Comparison of ENCODE assay signal across 19 cellular contexts in genomic region chr10:58348571-58349033, GRCh38. TPM values are rescaled to one million over a fixed set of nuclear protein-coding genes. Genes with fewer than 3 reads are reported as not detected.
DNase-seq lines count a peak whose midpoint lies in the region; ATAC-seq, FAIRE-seq and TF ChIP-seq lines count a peak whose summit lies in the region.
"Had no signal": no experiment of that assay in that cellular context is flagged by ENCODE, and none has a peak within 500 bp of the region (broad histone marks: within the 10 kb centered on the region; RNA-seq: fewer than 3 reads in every experiment).

No MANE protein-coding gene starts in this region.

- no peak overlapping the region for H3K14ac ChIP-seq in IMR-90 (replicated peaks; ENCODE audit: low read depth, low read length)

- no peak overlapping the region for H3K56ac ChIP-seq in IMR-90 (ENCODE audit: extremely low read depth, insufficient read depth, low read length)

- intact Hi-C loops in IMR-90 (cut with micrococcal nuclease) (no loop called here), mucosa of descending colon (cut with DNase I, micrococcal nuclease) (no loop called here)

- no peak overlapping the region for H3K18ac ChIP-seq in IMR-90 (ENCODE audit: low read depth, low read length)

- H2AFZ ChIP-seq in IMR-90 (replicated peaks; ENCODE audit: low read length, poor library complexity): no peak overlapping the region

- peaks cover 0 to 3% (median 0%) of the 10 kb centered on the region in 5 experiments for H3K9me3 Mint-ChIP-seq in brain
- no peaks in the 10 kb centered on the region for H3K9me3 Mint-ChIP-seq in nephron progenitor cell
- H3K9me3 Mint-ChIP-seq: activated CD4-positive, alpha-beta T cell treated with anti-CD3 and anti-CD28 coated beads, Interleukin-2, amount 10 ng/mL, durations not matched to agents 24 days and 14 days; activated naive CD8-positive, alpha-beta T cell treated with anti-CD3 and anti-CD28 coated beads, Interleukin-2, amount 10 ng/mL, durations not matched to agents 7 days and 5 days; activated T-helper 2 cell treated with anti-CD3 and anti-CD28 coated beads, Interferon-gamma antibody, Interleukin-2, Interleukin-4, amounts not matched to agents 10 μg/mL and 5 μg/mL and 100 μg/mL, durations not matched to agents 14 hours and 24 hours and 36 hours; effector memory CD8-positive, alpha-beta T cell; T-cell had no signal

- H3K9me1 ChIP-seq in IMR-90 (ENCODE audit: insufficient read depth, low read length): peaks cover 5% of the 10 kb centered on the region; the same call in 1 of the 2 replicates

- no peak for TF ChIP-seq RAD21 in IMR-90 (IDR thresholded peaks at IDR 0.05; ENCODE audit: low read length)

- H3K23ac ChIP-seq in IMR-90 (ENCODE audit: low read depth, low read length): no peak overlapping the region

- POLR2A ChIA-PET in IMR-90 (lab: Charles Lee; ENCODE audit: unreplicated experiment): interaction anchor here (0.8 kb wide), 1 partner anchor 34 kb away, joined by 4 read pairs; no protein-coding TSS in a partner anchor

- H3K27me3 ChIP-seq in IMR-90 (ENCODE audit: control insufficient read depth, insufficient read depth, low read length): no peaks in the 10 kb centered on the region
- H3K27me3 ChIP-seq: right atrium auricular region had no signal

- no peak overlapping the region for H3K9ac ChIP-seq in IMR-90 (ENCODE audit: low read depth, low read length)

- no peak overlapping the region for H4K91ac ChIP-seq in IMR-90 (ENCODE audit: insufficient read depth, low read depth, low read length)

- H3K36me3 ChIP-seq in IMR-90 (ENCODE audit: control insufficient read depth, insufficient read depth, low read length) (no peaks in the 10 kb centered on the region), mucosa of descending colon (ENCODE audit: low read depth) (no peaks in the 10 kb centered on the region)
- H3K36me3 ChIP-seq: right atrium auricular region had no signal

- H3K36me3 Mint-ChIP-seq in brain (peaks cover 27% of the 10 kb centered on the region), nephron progenitor cell (ENCODE audit: low read depth) (peaks cover 20% of the 10 kb centered on the region)

- no peak overlapping the region for H2BK5ac ChIP-seq in IMR-90 (ENCODE audit: low read depth, low read length, poor library complexity, severe bottlenecking)

- in situ Hi-C loops in IMR-90 (cut with MboI; ENCODE audit: low sequenced_read_pairs): no loop called here

- ATAC-seq in IMR-90 (ENCODE audit: low read depth) (no peak), mucosa of descending colon (no peak)
- ATAC-seq: effector memory CD8-positive, alpha-beta T cell; T-cell had no signal

- no peak overlapping the region for H3K4me2 ChIP-seq in IMR-90 (ENCODE audit: low read depth, low read length)

- H3K27me3 Mint-ChIP-seq in brain (no peaks in the 10 kb centered on the region), nephron progenitor cell (ENCODE audit: low read depth, poor library complexity) (no peaks in the 10 kb centered on the region)
- H3K27me3 Mint-ChIP-seq: activated CD4-positive, alpha-beta T cell treated with anti-CD3 and anti-CD28 coated beads, Interleukin-2, amount 10 ng/mL, durations not matched to agents 24 days and 14 days; activated naive CD8-positive, alpha-beta T cell treated with anti-CD3 and anti-CD28 coated beads, Interleukin-2, amount 10 ng/mL, durations not matched to agents 7 days and 5 days; effector memory CD8-positive, alpha-beta T cell; T-cell had no signal

- H3K4me3 ChIP-seq in IMR-90 (ENCODE audit: insufficient read depth, low read depth, low read length): no peak overlapping the region
- no peak overlapping the region for H3K4me3 ChIP-seq in mucosa of descending colon
- H3K4me3 ChIP-seq: right atrium auricular region had no signal

- no peak overlapping the region for H4K5ac ChIP-seq in IMR-90 (ENCODE audit: low read depth, low read length)

- peak overlapping the region in 2 of 5 experiments; percentile 24 to 31 for H3K4me3 Mint-ChIP-seq in brain
- H3K4me3 Mint-ChIP-seq in nephron progenitor cell: no peak overlapping the region
- H3K4me3 Mint-ChIP-seq: activated CD4-positive, alpha-beta T cell treated with anti-CD3 and anti-CD28 coated beads, Interleukin-2, amount 10 ng/mL, durations not matched to agents 24 days and 14 days; activated naive CD8-positive, alpha-beta T cell treated with anti-CD3 and anti-CD28 coated beads, Interleukin-2, amount 10 ng/mL, durations not matched to agents 7 days and 5 days; effector memory CD8-positive, alpha-beta T cell; T-cell had no signal

- CTCF ChIA-PET in IMR-90 (lab: Yijun Ruan, JAX): interaction anchor here (0.5 kb wide), 1 partner anchor 47 kb away, joined by 3 read pairs; no protein-coding TSS in a partner anchor

- no peak overlapping the region for H2BK15ac ChIP-seq in IMR-90 (ENCODE audit: low read depth, low read length)

- no peak overlapping the region for H3K4ac ChIP-seq in IMR-90 (ENCODE audit: low read depth, low read length)

- peaks cover 10% of the 10 kb centered on the region; the same call in 1 of the 2 replicates for H4K20me1 ChIP-seq in IMR-90 (ENCODE audit: insufficient read depth, low read length)

- no peak overlapping the region for H2BK120ac ChIP-seq in IMR-90 (ENCODE audit: low read depth, low read length)

- peaks cover 26 to 43% of the 10 kb centered on the region in 2 experiments for H3K79me1 ChIP-seq in IMR-90 (ENCODE audit: low read depth in 1 of 2, low read length in 2 of 2)

- DNase-seq in H54 (ENCODE audit: insufficient read length, low spot score) (no peak), IMR-90 (no peak), nephron progenitor cell (no peak), NCI-H2196 treated with DMSO at 0.1 percent for 48 hours (lab: John Stamatoyannopoulos, UW; ENCODE audit: unreplicated experiment) (no peak), mucosa of descending colon (no peak), NCI-H510A (lab: John Stamatoyannopoulos, UW) (no peak)
- DNase-seq: activated CD4-positive, alpha-beta T cell treated with anti-CD3 and anti-CD28 coated beads, Interleukin-2, amount 10 ng/mL, durations not matched to agents 24 days and 14 days; activated naive CD8-positive, alpha-beta T cell treated with anti-CD3 and anti-CD28 coated beads, Interleukin-2, amount 10 ng/mL, durations not matched to agents 7 days and 5 days; COR-L47; effector memory CD8-positive, alpha-beta T cell; head of caudate nucleus; MM.1S; NCI-H146; NCI-H226; stimulated activated CD4-positive, alpha-beta T cell treated with anti-CD3 and anti-CD28 coated beads, Interleukin-12 subunit alpha, Interleukin-12 subunit beta, amount 100 ng/mL, for 4 hours; T-cell had no signal

- no CpG with 5 or more reads among the region's 2 CpGs for whole genome bisulfite sequencing in IMR-90 (ENCODE audit: extremely low coverage in 2 of 2, insufficient read length in 1 of 2), 2 experiments

- peak overlapping the region in 4 of 5 experiments; percentile 12 to 44 (median 26) for H3K27ac Mint-ChIP-seq in brain
- peak overlapping the region; percentile 13 for H3K27ac Mint-ChIP-seq in nephron progenitor cell
- H3K27ac Mint-ChIP-seq: activated CD4-positive, alpha-beta T cell treated with anti-CD3 and anti-CD28 coated beads, Interleukin-2, amount 10 ng/mL, durations not matched to agents 24 days and 14 days; activated naive CD8-positive, alpha-beta T cell treated with anti-CD3 and anti-CD28 coated beads, Interleukin-2, amount 10 ng/mL, durations not matched to agents 7 days and 5 days; activated T-helper 2 cell treated with anti-CD3 and anti-CD28 coated beads, Interferon-gamma antibody, Interleukin-2, Interleukin-4, amounts not matched to agents 10 μg/mL and 5 μg/mL and 100 μg/mL, durations not matched to agents 14 hours and 24 hours and 36 hours; effector memory CD8-positive, alpha-beta T cell; T-cell had no signal

- peaks cover 55% of the 10 kb centered on the region for H3K4me1 Mint-ChIP-seq in brain
- H3K4me1 Mint-ChIP-seq in nephron progenitor cell: peaks cover 12% of the 10 kb centered on the region

- no peak overlapping the region for H2BK20ac ChIP-seq in IMR-90 (ENCODE audit: low read depth, low read length)

- TF ChIP-seq POLR2A in H54 (IDR thresholded peaks at IDR 0.05; ENCODE audit: low read depth, low read length) (no peak), IMR-90 (IDR thresholded peaks at IDR 0.05; ENCODE audit: low read depth, low read length) (no peak)

- FAIRE-seq in H54 (lab: Jason Lieb, UNC): peak; percentile 50

- TF ChIP-seq CTCF in IMR-90 (conservative IDR thresholded peaks at IDR 0.05; ENCODE audit: low read depth, low read length) (no peak), brain (conservative IDR thresholded peaks at IDR 0.05) (no peak), nephron progenitor cell (IDR thresholded peaks at IDR 0.05) (no peak), mucosa of descending colon (IDR thresholded peaks at IDR 0.05) (no peak)

- no TSS peak for BruUV-seq in IMR-90 (replicated peaks; lab: Mats Ljungman, UMichigan)

- H4K8ac ChIP-seq in IMR-90 (ENCODE audit: low read depth in 2 of 2, low read length in 2 of 2): no peak overlapping the region

- H3K4me1 ChIP-seq in IMR-90 (ENCODE audit: control insufficient read depth, insufficient read depth, low read length) (peaks cover 6% of the 10 kb centered on the region), mucosa of descending colon (ENCODE audit: low read depth) (no peaks in the 10 kb centered on the region)

- dilution Hi-C loops in IMR-90 (cut with HindIII; ENCODE audit: low sequenced_read_pairs, unreplicated experiment): no loop called here

- no peak overlapping the region for H2AK5ac ChIP-seq in IMR-90 (ENCODE audit: low read depth, low read length)

- no peak overlapping the region for H2AK9ac ChIP-seq in IMR-90 (replicated peaks; ENCODE audit: low read depth, low read length, poor library complexity)

- no peak overlapping the region for H3K27ac ChIP-seq in IMR-90 (ENCODE audit: insufficient read depth, low read length)
- H3K27ac ChIP-seq: right atrium auricular region had no signal

- H3K9me3 ChIP-seq in IMR-90 (ENCODE audit: control insufficient read depth, insufficient read depth, low read length) (no peaks in the 10 kb centered on the region), mucosa of descending colon (no peaks in the 10 kb centered on the region)
- H3K9me3 ChIP-seq: right atrium auricular region had no signal

TF ChIP-seq in IMR-90, 13 proteins besides CTCF, POLR2A, EP300 and RAD21 (continues in another document):
- TF ChIP-seq RCOR1 (IDR thresholded peaks at IDR 0.05; ENCODE audit: insufficient replicate concordance, low read length) (no peak), BHLHE40 (IDR thresholded peaks at IDR 0.05; ENCODE audit: low read depth, low read length) (no peak)

RNA-seq across cellular contexts. Expression of gene UBE2D1, which starts 13.8 kb away (rescaled TPM):
- total RNA-seq in IMR-90 (2012; rRNA removed) (9.1 and 15.8 TPM in 2 replicates), mucosa of descending colon (10 to 100 TPM; 17.2 to 18.4 (median 18.4) TPM)
- polyA plus RNA-seq in IMR-90 (2012; rRNA removed) (9.5 and 9.7 TPM in 2 replicates), brain (ENCODE audit: insufficient read depth, low read depth, low replicate concordance) (15.6 TPM)
- polyA plus RNA-seq in IMR-90 (2012; cell fraction: cytosol; rRNA removed): 9.3 and 11.2 TPM in 2 replicates
- polyA plus RNA-seq in IMR-90 (2012; cell fraction: nucleus; rRNA removed; ENCODE audit: low replicate concordance): 2.4 and 6.1 TPM in 2 replicates

RNA-seq across cellular contexts. Expression of gene TFAM, which starts 36.6 kb away (rescaled TPM):
- total RNA-seq in IMR-90 (2012; rRNA removed) (16.7 and 26.1 TPM in 2 replicates), mucosa of descending colon (10 to 100 TPM; 26.5 to 36.7 (median 30.8) TPM)
- polyA plus RNA-seq in IMR-90 (2012; rRNA removed) (7.6 and 8.7 TPM in 2 replicates), brain (ENCODE audit: insufficient read depth, low read depth, low replicate concordance) (27.0 TPM)
- polyA plus RNA-seq in IMR-90 (2012; cell fraction: cytosol; rRNA removed): 4.7 and 10.8 TPM in 2 replicates
- polyA plus RNA-seq in IMR-90 (2012; cell fraction: nucleus; rRNA removed; ENCODE audit: low replicate concordance): 2.5 and 3.7 TPM in 2 replicates
